ENCODE assay signal across 24 cellular contexts in the genomic region with DNA sequence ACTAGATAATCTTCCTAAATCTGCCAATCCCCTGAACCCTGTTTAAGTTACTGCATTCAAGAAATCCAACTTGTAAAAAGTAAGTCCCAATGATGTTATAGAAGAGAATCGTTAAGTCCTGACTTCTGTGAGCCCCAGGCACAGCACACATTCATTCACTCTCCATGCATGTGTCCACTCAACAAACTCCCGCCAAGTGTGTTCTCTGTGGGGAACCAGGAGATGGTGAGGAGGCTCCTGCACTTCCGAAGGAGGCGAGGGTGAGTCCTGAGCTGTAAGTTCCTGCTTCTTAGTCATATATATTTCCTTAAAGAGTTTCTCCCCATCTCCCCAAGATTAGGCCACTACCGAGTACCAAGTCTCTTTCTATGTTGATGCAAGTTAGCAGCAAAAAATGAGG.
"Had no signal": no experiment of that assay in that cellular context is flagged by ENCODE, and none has a peak within 500 bp of the region (broad histone marks: within the 10 kb centered on the region; RNA-seq: fewer than 3 reads in every experiment).

No MANE protein-coding gene starts in this region.

- H3K27me3 ChIP-seq: stomach, suprapubic skin, testis, thyroid gland, tibial artery, tibial nerve, transverse colon, upper lobe of left lung, upper lobe of right lung, uterus, vagina had no signal

- H3K9me3 ChIP-seq: suprapubic skin, testis, thoracic aorta, thyroid gland, transverse colon, upper lobe of left lung, uterus, vagina had no signal

- DNase-seq: stimulated activated CD4-positive, alpha-beta T cell treated with anti-CD3 and anti-CD28 coated beads, Interleukin-2, amount 100 ng/mL, for 48 hours; stimulated activated CD4-positive, alpha-beta T cell treated with anti-CD3 and anti-CD28 coated beads, Interleukin-4, amount 100 ng/mL, for 1 hour; stimulated activated CD4-positive, alpha-beta T cell treated with anti-CD3 and anti-CD28 coated beads, Interleukin-4, amount 100 ng/mL, for 24 hours; stimulated activated CD4-positive, alpha-beta T cell treated with anti-CD3 and anti-CD28 coated beads, Interleukin-4, amount 100 ng/mL, for 4 hours; stimulated activated CD8-positive, alpha-beta memory T cell treated with anti-CD3 and anti-CD28 coated beads, Interleukin-4, amount 100 ng/mL, for 48 hours; stimulated activated naive B cell treated with anti-CD40 and anti-IgM and Interleukin-4, amounts not matched to agents 10 μg/mL and 1 μg/mL and 100 μg/mL, for 72 hours; stimulated activated naive CD4-positive, alpha-beta T cell; stimulated activated naive CD4-positive, alpha-beta T cell treated with Interleukin-2 at 50 U/mL for 16 hours; stimulated activated naive CD8-positive, alpha-beta T cell treated with anti-CD3 and anti-CD28 coated beads, Interleukin-15, amount 100 ng/mL, for 72 hours; stimulated activated naive CD8-positive, alpha-beta T cell treated with anti-CD3 and anti-CD28 coated beads, Interleukin-15, Interleukin-2, amounts not matched to agents 100 U/mL and 50 U/mL, for 24 hours; stomach; substantia nigra; testis; thyroid gland; tibial artery; transverse colon; trophoblast cell; upper lobe of left lung; upper lobe of right lung; uterus had no signal

- H3K27ac ChIP-seq: stomach, suprapubic skin, testis, thoracic aorta, thyroid gland, tibial artery, tibial nerve, transverse colon, upper lobe of left lung, upper lobe of right lung, uterus, vagina had no signal

- H3K4me1 ChIP-seq: stomach, suprapubic skin, testis, thyroid gland, tibial artery, tibial nerve, transverse colon, upper lobe of left lung, upper lobe of right lung, uterus, vagina had no signal

- H3K4me3 ChIP-seq: stomach, suprapubic skin, testis, thoracic aorta, thyroid gland, tibial artery, tibial nerve, transverse colon, upper lobe of left lung, upper lobe of right lung, uterus, vagina had no signal

- H3K36me3 ChIP-seq: stomach, suprapubic skin, thoracic aorta, thyroid gland, tibial artery, tibial nerve, transverse colon, upper lobe of left lung, upper lobe of right lung, uterus, vagina had no signal
